Comparison of ENCODE assay signal across 15 cellular contexts in the genomic region with DNA sequence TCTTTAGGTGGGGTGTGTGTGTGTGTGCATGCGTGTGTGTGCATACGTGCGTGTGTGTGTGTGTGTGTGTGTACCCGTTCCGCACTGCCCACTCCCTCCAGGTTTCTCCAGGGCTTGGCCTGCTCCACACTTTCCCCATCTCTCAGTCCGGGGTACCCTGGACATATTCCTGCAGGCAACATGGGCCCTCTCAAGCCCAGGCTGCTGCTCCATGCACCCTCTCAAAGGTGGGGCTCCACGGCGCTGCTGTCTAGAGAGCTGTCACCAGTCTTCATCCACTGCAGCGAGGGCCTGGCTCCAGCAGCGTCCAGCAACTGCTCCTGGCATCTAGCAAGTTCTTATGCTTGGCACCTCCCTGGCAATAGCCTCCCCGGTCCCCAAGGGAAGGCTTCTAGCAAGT.
"Had no signal": no experiment of that assay in that cellular context is flagged by ENCODE, and none has a peak within 500 bp of the region (broad histone marks: within the 10 kb centered on the region; RNA-seq: fewer than 3 reads in every experiment).

No MANE protein-coding gene starts in this region.

- H3K27ac ChIP-seq: ovary had no signal

- H3K27me3 Mint-ChIP-seq: activated CD4-positive, alpha-beta T cell treated with anti-CD3 and anti-CD28 coated beads, Interleukin-2, amount 10 ng/mL, durations not matched to agents 7 days and 5 days; activated naive CD8-positive, alpha-beta T cell had no signal

- H3K27ac Mint-ChIP-seq: activated CD4-positive, alpha-beta T cell treated with anti-CD3 and anti-CD28 coated beads, Interleukin-2, amount 10 ng/mL, durations not matched to agents 7 days and 5 days; activated naive CD8-positive, alpha-beta T cell; stimulated activated memory B cell treated with anti-CD40 and anti-IgM and Interleukin-4, amounts not matched to agents 10 μg/mL and 1 μg/mL and 100 μg/mL, for 72 hours had no signal

- H3K36me3 Mint-ChIP-seq: stimulated activated memory B cell treated with anti-CD40 and anti-IgM and Interleukin-4, amounts not matched to agents 10 μg/mL and 1 μg/mL and 100 μg/mL, for 72 hours had no signal

- H3K4me3 Mint-ChIP-seq: activated CD4-positive, alpha-beta T cell treated with anti-CD3 and anti-CD28 coated beads, Interleukin-2, amount 10 ng/mL, durations not matched to agents 7 days and 5 days; activated naive CD8-positive, alpha-beta T cell; stimulated activated memory B cell treated with anti-CD40 and anti-IgM and Interleukin-4, amounts not matched to agents 10 μg/mL and 1 μg/mL and 100 μg/mL, for 72 hours; T-helper 2 cell treated with Interferon-gamma antibody and Interleukin-4, amounts not matched to agents 5 μg/mL and 100 μg/mL, for 36 hours had no signal

- H3K9me3 ChIP-seq: ovary had no signal

- DNase-seq: activated CD4-positive, alpha-beta T cell treated with anti-CD3 and anti-CD28 coated beads, Interleukin-2, amount 10 ng/mL, durations not matched to agents 7 days and 5 days; activated CD4-positive, CD25-positive, alpha-beta regulatory T cell; activated T-cell treated with anti-CD3 and anti-CD28 coated beads, Interleukin-2, amount 50 U/mL, for 1 hour; anterior cingulate cortex; foreskin fibroblast; glutamatergic neuron; hypothalamus; kidney glomerular epithelial cell; mesenchymal stem cell; ovary; SW 1271 had no signal

- H3K4me3 ChIP-seq: ovary had no signal

- H3K27me3 ChIP-seq: ovary had no signal

- ATAC-seq: esophagus mucosa; stimulated activated memory B cell treated with anti-CD40 and anti-IgM and Interleukin-4, amounts not matched to agents 10 μg/mL and 1 μg/mL and 100 μg/mL, for 72 hours had no signal

- H3K36me3 ChIP-seq: ovary had no signal
